ENCODE assay signal across 1 cellular context in genomic region chr2:43190305-43191052, GRCh38.
TF ChIP-seq lines count a peak whose summit lies in the region.

No MANE protein-coding gene starts in this region.

TF ChIP-seq in K562, 482 proteins besides CTCF, POLR2A, EP300 and RAD21 (continued from another document and continues in another):
- no peak for TF ChIP-seq FOXK2 (conservative IDR thresholded peaks at IDR 0.05 in 1 of 2, IDR thresholded peaks at IDR 0.05 in 1 of 2; ENCODE audit: low read depth in 2 of 2)
- no peak for TF ChIP-seq ZC3H8 (IDR thresholded peaks at IDR 0.05)
- TF ChIP-seq HDAC6 (IDR thresholded peaks at IDR 0.05; ENCODE audit: low read depth, low read length): no peak
- TF ChIP-seq ZFX (CRISPR knock-in tag; IDR thresholded peaks at IDR 0.05): peak; percentile 6; the same call in 1 of the 2 replicates
- no peak for TF ChIP-seq ZNF507 (tag; conservative IDR thresholded peaks at IDR 0.05)
- no peak for TF ChIP-seq PREB (CRISPR knock-in tag; IDR thresholded peaks at IDR 0.05)
- TF ChIP-seq HNRNPH1 (optimal IDR thresholded peaks at IDR 0.05; ENCODE audit: low read depth, low read length): no peak
- no peak for TF ChIP-seq MLX (CRISPR knock-in tag; conservative IDR thresholded peaks at IDR 0.05)
- no peak for TF ChIP-seq ZNF436 (CRISPR knock-in tag; IDR thresholded peaks at IDR 0.05)
- TF ChIP-seq TCF7 (IDR thresholded peaks at IDR 0.05; ENCODE audit: borderline replicate concordance): 0 out of 2 replicates have a peak, but pooled peaks have one; percentile 50
- no peak for TF ChIP-seq ZSCAN29 (IDR thresholded peaks at IDR 0.05)
- no peak for TF ChIP-seq ZNF217 (CRISPR knock-in tag; IDR thresholded peaks at IDR 0.05)
- TF ChIP-seq JUNB (CRISPR knock-in tag; conservative IDR thresholded peaks at IDR 0.05): no peak
- no peak for TF ChIP-seq RBM22 (IDR thresholded peaks at IDR 0.05; ENCODE audit: low read depth, low read length, poor library complexity, severe bottlenecking)
- no peak for TF ChIP-seq SIN3B (IDR thresholded peaks at IDR 0.05; ENCODE audit: low read depth)
- TF ChIP-seq NR2F6 (CRISPR knock-in tag; IDR thresholded peaks at IDR 0.05): no peak
- TF ChIP-seq MYC (IDR thresholded peaks at IDR 0.05; ENCODE audit: low read depth, low read length): no peak
- no peak for TF ChIP-seq MYC (CRISPR knock-in tag; IDR thresholded peaks at IDR 0.05; ENCODE audit: borderline replicate concordance, low read depth)
- TF ChIP-seq SMC3 (conservative IDR thresholded peaks at IDR 0.05; ENCODE audit: insufficient read depth, low read depth, low read length): 0 out of 2 replicates have a peak, but pooled peaks have one; percentile 6
- no peak for TF ChIP-seq ESRRB (CRISPR knock-in tag; IDR thresholded peaks at IDR 0.05; ENCODE audit: borderline replicate concordance)
- TF ChIP-seq KDM2B (CRISPR knock-in tag; IDR thresholded peaks at IDR 0.05): 0 out of 2 replicates have a peak, but pooled peaks have one; percentile 4
- peak; percentile 90 for TF ChIP-seq TAL1 (IDR thresholded peaks at IDR 0.05)
- TF ChIP-seq TAF9B (IDR thresholded peaks at IDR 0.05; ENCODE audit: partially characterized antibody): no peak
- no peak; the same call in 1 of the 2 replicates for TF ChIP-seq KHSRP (IDR thresholded peaks at IDR 0.05)
- 0 out of 2 replicates have a peak, but pooled peaks have one; percentile 32 for TF ChIP-seq MAX (CRISPR knock-in tag; IDR thresholded peaks at IDR 0.05)
- TF ChIP-seq ZNF583 (CRISPR knock-in tag; IDR thresholded peaks at IDR 0.05): peak; percentile 92
- TF ChIP-seq MAFF (IDR thresholded peaks at IDR 0.05; ENCODE audit: low read length): no peak
- no peak for TF ChIP-seq NKRF (IDR thresholded peaks at IDR 0.05; ENCODE audit: borderline replicate concordance)
- TF ChIP-seq ZNF282 (CRISPR knock-in tag; IDR thresholded peaks at IDR 0.05): no peak
- no peak for TF ChIP-seq HCFC1 (IDR thresholded peaks at IDR 0.05; ENCODE audit: low read depth, low read length)
- no peak for TF ChIP-seq ETS2 (tag; IDR thresholded peaks at IDR 0.05; ENCODE audit: borderline replicate concordance, poor library complexity, severe bottlenecking)
- TF ChIP-seq ATF2 (CRISPR knock-in tag; IDR thresholded peaks at IDR 0.05): no peak
- TF ChIP-seq CREB3 (tag; conservative IDR thresholded peaks at IDR 0.05; ENCODE audit: low read depth): peak; percentile 53; the same call in 1 of the 2 replicates
- TF ChIP-seq ZBTB8A (IDR thresholded peaks at IDR 0.05; ENCODE audit: partially characterized antibody): no peak
- TF ChIP-seq NFIC (IDR thresholded peaks at IDR 0.05): peak; percentile 83
- TF ChIP-seq PCBP2 (IDR thresholded peaks at IDR 0.05; ENCODE audit: low read depth, low read length, poor library complexity, severe bottlenecking): no peak
- no peak for TF ChIP-seq BRCA1 (IDR thresholded peaks at IDR 0.05)
- no peak for TF ChIP-seq BRCA1 (CRISPR knock-in tag; IDR thresholded peaks at IDR 0.05)
- no peak for TF ChIP-seq ETV6 (IDR thresholded peaks at IDR 0.05; ENCODE audit: borderline replicate concordance in 1 of 2, low read depth in 2 of 2, low read length in 1 of 2)
- no peak for TF ChIP-seq ETV6 (CRISPR knock-in tag; IDR thresholded peaks at IDR 0.05; ENCODE audit: borderline replicate concordance)
- no peak for TF ChIP-seq ATF1 (CRISPR knock-in tag; IDR thresholded peaks at IDR 0.05)
- no peak for TF ChIP-seq ATF1 (tag; IDR thresholded peaks at IDR 0.05)
- no peak for TF ChIP-seq ATF7 (IDR thresholded peaks at IDR 0.05)
- TF ChIP-seq ZNF584 (CRISPR knock-in tag; IDR thresholded peaks at IDR 0.05; ENCODE audit: low read depth): no peak
- TF ChIP-seq ESRRA (IDR thresholded peaks at IDR 0.05; ENCODE audit: borderline replicate concordance, low read depth): no peak
- TF ChIP-seq CHD4 (IDR thresholded peaks at IDR 0.05; ENCODE audit: insufficient read depth, insufficient replicate concordance, low read depth, low read length, poor library complexity, severe bottlenecking): no peak
- peak; percentile 95 for TF ChIP-seq POLR2AphosphoS5 (IDR thresholded peaks at IDR 0.05; ENCODE audit: control insufficient read depth, insufficient read depth, low read depth, low read length)
- no peak for TF ChIP-seq ZNF140 (CRISPR knock-in tag; IDR thresholded peaks at IDR 0.05)
- no peak for TF ChIP-seq HINFP (tag; conservative IDR thresholded peaks at IDR 0.05; ENCODE audit: low read depth)
- no peak for TF ChIP-seq PPARD (CRISPR knock-in tag; IDR thresholded peaks at IDR 0.05)
- peak; percentile 75; the same call in 1 of the 2 replicates for TF ChIP-seq DMBX1 (CRISPR knock-in tag; IDR thresholded peaks at IDR 0.05; ENCODE audit: borderline replicate concordance)
- TF ChIP-seq ARNT (IDR thresholded peaks at IDR 0.05): no peak
- TF ChIP-seq ZNF445 (CRISPR knock-in tag; IDR thresholded peaks at IDR 0.05; ENCODE audit: low read depth): peak; percentile 69; the same call in 1 of the 2 replicates
- no peak for TF ChIP-seq ZNF740 (CRISPR knock-in tag; IDR thresholded peaks at IDR 0.05)
- no peak for TF ChIP-seq ZNF740 (tag; IDR thresholded peaks at IDR 0.05)
- no peak for TF ChIP-seq DEAF1 (CRISPR knock-in tag; IDR thresholded peaks at IDR 0.05)
- TF ChIP-seq SRSF3 (IDR thresholded peaks at IDR 0.05; ENCODE audit: insufficient read depth, low read length): no peak
- TF ChIP-seq THRAP3 (IDR thresholded peaks at IDR 0.05; ENCODE audit: borderline replicate concordance): no peak
- TF ChIP-seq CGGBP1 (CRISPR knock-in tag; IDR thresholded peaks at IDR 0.05): no peak
- TF ChIP-seq THAP12 (CRISPR knock-in tag; IDR thresholded peaks at IDR 0.05): 0 out of 2 replicates have a peak, but pooled peaks have one; percentile 42
